ENCODE assay signal across 18 cellular contexts in genomic region chr19:49107625-49108459, GRCh38. TPM values are rescaled to one million over a fixed set of nuclear protein-coding genes. Genes with fewer than 3 reads are reported as not detected.
A peak's percentile ranks its signal among the peaks of the same experiment; 100 is the strongest.
DNase-seq lines count a peak whose midpoint lies in the region; ATAC-seq, FAIRE-seq and TF ChIP-seq lines count a peak whose summit lies in the region.
"Had no signal": no experiment of that assay in that cellular context is flagged by ENCODE, and none has a peak within 500 bp of the region (broad histone marks: within the 10 kb centered on the region; RNA-seq: fewer than 3 reads in every experiment).

No MANE protein-coding gene starts in this region.

- H3K36me3 Mint-ChIP-seq in activated CD8-positive, alpha-beta memory T cell treated with anti-CD3 and anti-CD28 coated beads, Interleukin-2, amount 10 ng/mL, durations not matched to agents 7 days and 5 days, result peaks cover 28% of the 10 kb centered on the region

- no peaks in the 10 kb centered on the region for H3K27me3 ChIP-seq in MM.1S (replicated peaks; ENCODE audit: insufficient read depth, low read length)
- H3K27me3 ChIP-seq: MG63 had no signal

- H3F3A ChIP-seq in MM.1S (ENCODE audit: insufficient read depth, low read length), result peaks cover 16% of the 10 kb centered on the region; the same call in 1 of the 2 replicates

- FAIRE-seq in GM12891 (lab: Jason Lieb, UNC), result no peak
- no peak for FAIRE-seq in kidney (lab: Jason Lieb, UNC)

- H3K4me3 ChIP-seq in SK-N-MC (no peak overlapping the region), kidney (ENCODE audit: low read length in 2 of 2) (no peak overlapping the region), MM.1S (ENCODE audit: low read length) (no peak overlapping the region)
- H3K4me3 ChIP-seq: MG63 had no signal

- no peaks in the 10 kb centered on the region for H3K4me1 Mint-ChIP-seq in activated CD8-positive, alpha-beta memory T cell treated with anti-CD3 and anti-CD28 coated beads, Interleukin-2, amount 10 ng/mL, durations not matched to agents 7 days and 5 days

- H3K27me3 Mint-ChIP-seq in activated CD8-positive, alpha-beta memory T cell treated with anti-CD3 and anti-CD28 coated beads, Interleukin-2, amount 10 ng/mL, durations not matched to agents 7 days and 5 days, result no peaks in the 10 kb centered on the region

- no peak for TF ChIP-seq CTCF in kidney (IDR thresholded peaks at IDR 0.05; ENCODE audit: borderline replicate concordance, extremely low read depth, insufficient read depth)
- TF ChIP-seq CTCF in MM.1S (IDR thresholded peaks at IDR 0.05; ENCODE audit: low read length), result no peak

- H3K4me1 ChIP-seq in kidney (ENCODE audit: control insufficient read depth in 1 of 2, insufficient read depth in 1 of 2, low read depth in 1 of 2, low read length in 2 of 2) (no peaks in the 10 kb centered on the region), MM.1S (ENCODE audit: low read length) (no peaks in the 10 kb centered on the region)

- H3K9me2 ChIP-seq in MM.1S (replicated peaks; ENCODE audit: insufficient read depth, low read length), result no peaks in the 10 kb centered on the region

- H3K4me2 ChIP-seq in MM.1S (ENCODE audit: low read depth, low read length), result no peak overlapping the region
- H3K4me2 ChIP-seq: KMS-11 had no signal

- H3K36me3 ChIP-seq in SK-N-MC (ENCODE audit: insufficient read depth, low read length) (peaks cover 73% of the 10 kb centered on the region), kidney (ENCODE audit: control insufficient read depth in 1 of 2, insufficient read depth in 2 of 2, low read length in 2 of 2) (peaks cover 24 to 33% of the 10 kb centered on the region in 2 donors), MM.1S (replicated peaks; ENCODE audit: insufficient read depth, low read length) (peaks cover 5% of the 10 kb centered on the region)

- peak; percentile 53 for DNase-seq in activated CD8-positive, alpha-beta memory T cell treated with anti-CD3 and anti-CD28 coated beads, Interleukin-2, amount 50 U/mL, for 48 hours
- no peak for DNase-seq in activated CD8-positive, alpha-beta memory T cell treated with anti-CD3 and anti-CD28 coated beads, Interleukin-2, amount 10 ng/mL, durations not matched to agents 7 days and 5 days
- no peak for DNase-seq in GM12891 (ENCODE audit: insufficient read length, low spot score)
- no peak for DNase-seq in SK-N-MC (ENCODE audit: low read depth, low spot score)
- peak; percentile 71 for DNase-seq in kidney
- no peak for DNase-seq in MM.1S
- DNase-seq in NCI-H524 (lab: John Stamatoyannopoulos, UW), result no peak
- DNase-seq: 8988T, DMS153, HCEC 1CT, MG63, NCI-H187 treated with DMSO at 0.1 percent for 48 hours had no signal

- H4K20me1 ChIP-seq in MM.1S (ENCODE audit: insufficient read depth, low read length), result no peaks in the 10 kb centered on the region

- H2AFZ ChIP-seq in MM.1S (ENCODE audit: low read length), result no peak overlapping the region

- H3K79me2 ChIP-seq in MM.1S (ENCODE audit: low read length), result peaks cover 1% of the 10 kb centered on the region

- CTCF ChIA-PET in activated CD8-positive, alpha-beta memory T cell treated with anti-CD3 and anti-CD28 coated beads, Interleukin-2, amount 10 ng/mL, durations not matched to agents 7 days and 5 days (lab: Charles Lee), result interaction anchor here (1.4 to 4.2 kb wide), 2 partner anchors 10 to 27 kb away, joined by 4 to 27 read pairs; no protein-coding TSS in a partner anchor

- no peaks in the 10 kb centered on the region for H3K9me3 Mint-ChIP-seq in activated CD8-positive, alpha-beta memory T cell treated with anti-CD3 and anti-CD28 coated beads, Interleukin-2, amount 10 ng/mL, durations not matched to agents 7 days and 5 days (ENCODE audit: low read depth)

- no peak for TF ChIP-seq POLR2A in GM12891 (IDR thresholded peaks at IDR 0.05; ENCODE audit: low read depth, low read length)

- H3K9ac ChIP-seq in SK-N-MC (ENCODE audit: insufficient read length) (no peak overlapping the region), kidney (ENCODE audit: low read length in 2 of 2) (no peak overlapping the region), MM.1S (ENCODE audit: low read length) (no peak overlapping the region)
- H3K9ac ChIP-seq: KMS-11 had no signal

- no peak overlapping the region for H3K27ac Mint-ChIP-seq in activated CD8-positive, alpha-beta memory T cell treated with anti-CD3 and anti-CD28 coated beads, Interleukin-2, amount 10 ng/mL, durations not matched to agents 7 days and 5 days

- no peak overlapping the region for H3K4me3 Mint-ChIP-seq in activated CD8-positive, alpha-beta memory T cell treated with anti-CD3 and anti-CD28 coated beads, Interleukin-2, amount 10 ng/mL, durations not matched to agents 7 days and 5 days

- ATAC-seq in activated CD8-positive, alpha-beta memory T cell treated with anti-CD3 and anti-CD28 coated beads, Interleukin-2, amount 10 ng/mL, durations not matched to agents 7 days and 5 days, result no peak
- ATAC-seq in HG03039 (IDR thresholded peaks at IDR 0.05; ENCODE audit: unreplicated experiment), result no peak

- H3K27ac ChIP-seq in SK-N-MC (peak overlapping the region; percentile 90), kidney (ENCODE audit: low read depth in 2 of 2, low read length in 2 of 2) (no peak overlapping the region), MM.1S (ENCODE audit: low read length) (no peak overlapping the region)
- H3K27ac ChIP-seq: C4-2B, KMS-11 had no signal

- intact Hi-C loops in kidney (cut with DNase I), result loop anchor here (10.0 kb wide), 1 partner anchor 107 kb away; no protein-coding TSS in a partner anchor

- H3K9me3 ChIP-seq in SK-N-MC (ENCODE audit: low read depth, low read length) (no peaks in the 10 kb centered on the region), kidney (ENCODE audit: control insufficient read depth in 1 of 2, low read length in 2 of 2) (no peaks in the 10 kb centered on the region), MM.1S (replicated peaks; ENCODE audit: insufficient read depth, low read length) (no peaks in the 10 kb centered on the region)
- H3K9me3 ChIP-seq: MG63 had no signal

TF ChIP-seq in GM12891, 5 proteins besides CTCF, POLR2A, EP300 and RAD21:
- no peak for TF ChIP-seq PAX5 (IDR thresholded peaks at IDR 0.05; ENCODE audit: insufficient read depth, low read length, severe bottlenecking)
- peak; percentile 39; the same call in 1 of the 2 replicates for TF ChIP-seq POLR2AphosphoS5 (IDR thresholded peaks at IDR 0.05; ENCODE audit: low read depth, low read length)

RNA-seq across cellular contexts. Expression of gene LIN7B, which starts 6.3 kb away (rescaled TPM):
- total RNA-seq in activated CD8-positive, alpha-beta memory T cell treated with anti-CD3 and anti-CD28 coated beads, Interleukin-2, amount 10 ng/mL, durations not matched to agents 7 days and 5 days, result 1 to 10 TPM; 3.3 to 5.7 TPM
- 0.73 TPM for polyA plus RNA-seq in GM12891 (2012; ENCODE audit: low read depth, missing spikeins)
- 4.7 TPM for total RNA-seq in kidney
- polyA plus RNA-seq in kidney (ENCODE audit: insufficient read depth, low read depth, low replicate concordance), result 9.7 TPM

RNA-seq across cellular contexts. Expression of gene C19orf73, which starts 11.1 kb away (rescaled TPM):
- total RNA-seq in activated CD8-positive, alpha-beta memory T cell treated with anti-CD3 and anti-CD28 coated beads, Interleukin-2, amount 10 ng/mL, durations not matched to agents 7 days and 5 days, result 1 to 10 TPM; 1.6 to 1.8 TPM
- polyA plus RNA-seq in GM12891 (2012; ENCODE audit: low read depth, missing spikeins), result 0.67 TPM
- total RNA-seq in kidney, result 0.82 TPM
- 3.9 TPM for polyA plus RNA-seq in kidney (ENCODE audit: insufficient read depth, low read depth, low replicate concordance)

RNA-seq across cellular contexts. Expression of gene PPFIA3, which starts 11.5 kb away (rescaled TPM):
- total RNA-seq in activated CD8-positive, alpha-beta memory T cell treated with anti-CD3 and anti-CD28 coated beads, Interleukin-2, amount 10 ng/mL, durations not matched to agents 7 days and 5 days, result 1 to 10 TPM; 1.7 to 3.6 TPM
- polyA plus RNA-seq in GM12891 (2012; ENCODE audit: low read depth, missing spikeins), result 0.27 TPM
- 7.1 TPM for total RNA-seq in kidney
- 20.0 TPM for polyA plus RNA-seq in kidney (ENCODE audit: insufficient read depth, low read depth, low replicate concordance)

RNA-seq across cellular contexts. Expression of gene SNRNP70, which starts 22.6 kb away (rescaled TPM):
- total RNA-seq in activated CD8-positive, alpha-beta memory T cell treated with anti-CD3 and anti-CD28 coated beads, Interleukin-2, amount 10 ng/mL, durations not matched to agents 7 days and 5 days, result 100 to 1,000 TPM; 222 to 224 TPM
- polyA plus RNA-seq in GM12891 (2012; ENCODE audit: low read depth, missing spikeins), result 178 TPM
- 203 TPM for total RNA-seq in kidney
- polyA plus RNA-seq in kidney (ENCODE audit: insufficient read depth, low read depth, low replicate concordance), result 144 TPM

RNA-seq across cellular contexts. Expression of gene KCNA7, which starts 35.3 kb away (rescaled TPM):
- total RNA-seq in activated CD8-positive, alpha-beta memory T cell treated with anti-CD3 and anti-CD28 coated beads, Interleukin-2, amount 10 ng/mL, durations not matched to agents 7 days and 5 days, result not detected
- polyA plus RNA-seq in GM12891 (2012; ENCODE audit: low read depth, missing spikeins), result not detected
- total RNA-seq in kidney, result not detected
- polyA plus RNA-seq in kidney (ENCODE audit: insufficient read depth, low read depth, low replicate concordance), result not detected
- total RNA-seq: HT-29, NCI-H460, RPMI7951 had no signal

Comparison
In these comparisons a context has a peak if more than half of its experiments do, and no peak if none do; other contexts are left out.
1. DNase-seq: peak in activated CD8-positive, alpha-beta memory T cell treated with anti-CD3 and anti-CD28 coated beads, Interleukin-2, amount 50 U/mL, for 48 hours (single experiment) and kidney (single experiment); none in activated CD8-positive, alpha-beta memory T cell treated with anti-CD3 and anti-CD28 coated beads, Interleukin-2, amount 10 ng/mL, durations not matched to agents 7 days and 5 days (single experiment), GM12891 (single experiment), SK-N-MC (single experiment), MM.1S (single experiment) and NCI-H524 (0 of 2).